Comparison of ENCODE assay signal across 26 cellular contexts in the genomic region with DNA sequence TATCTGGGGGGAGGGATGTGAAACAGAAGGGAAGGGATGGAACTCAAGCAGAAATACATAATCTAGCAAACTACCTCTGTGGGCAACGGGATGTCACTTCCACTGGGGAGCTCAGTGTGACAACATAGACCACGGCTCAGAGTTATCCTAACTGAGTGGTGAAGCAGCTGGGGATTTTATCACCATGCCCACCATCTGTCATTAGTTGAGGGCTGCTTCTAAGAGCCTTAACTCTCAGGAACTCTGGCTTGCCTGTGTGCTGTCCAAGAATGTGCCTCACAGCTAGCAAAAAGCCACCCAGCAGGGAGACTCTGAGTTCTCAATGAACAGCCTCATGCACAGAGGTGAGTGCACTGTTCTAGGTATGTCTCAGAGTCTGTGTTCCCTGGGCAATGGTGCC.
"Had no signal": no experiment of that assay in that cellular context is flagged by ENCODE, and none has a peak within 500 bp of the region (broad histone marks: within the 10 kb centered on the region; RNA-seq: fewer than 3 reads in every experiment).

No MANE protein-coding gene starts in this region.

- H3K36me3 ChIP-seq: brain microvascular endothelial cell, neutrophil, ovary, right lobe of liver, stomach, suprapubic skin, tibial artery, upper lobe of right lung had no signal

- DNase-seq: activated CD4-positive, alpha-beta memory T cell treated with anti-CD3 and anti-CD28 coated beads for 36 hours; activated CD4-positive, alpha-beta T cell treated with anti-CD3 and anti-CD28 coated beads, Interleukin-2, amount 10 ng/mL, durations not matched to agents 24 days and 14 days; activated CD4-positive, CD25-positive, alpha-beta regulatory T cell treated with anti-CD3 and anti-CD28 coated beads, Interleukin-2, amount 50 U/mL, for 72 hours; activated CD8-positive, alpha-beta memory T cell treated with anti-CD3 and anti-CD28 coated beads, Interleukin-2, amount 50 U/mL, for 4 hours; activated gamma-delta T cell; activated naive CD4-positive, alpha-beta T cell treated with anti-CD3 and anti-CD28 coated beads, Interleukin-2, amount 50 U/mL, for 16 hours; activated T-cell treated with anti-CD3 and anti-CD28 coated beads, Interleukin-2, amount 50 U/mL, for 1 hour; amniotic stem cell; brain microvascular endothelial cell; caudate nucleus; cortex of kidney; effector memory CD8-positive, alpha-beta T cell; erythroblast; head of caudate nucleus; hypothalamus; left ventricle myocardium superior; mammary epithelial cell; ovary; right lobe of liver; stimulated activated CD4-positive, alpha-beta T cell treated with anti-CD3 and anti-CD28 coated beads, Interleukin-2, amount 100 ng/mL, for 48 hours; stomach; T-helper 1 cell; tibial artery; upper lobe of right lung had no signal

- H3K9me3 ChIP-seq: neutrophil, ovary, right lobe of liver, suprapubic skin, tibial artery, upper lobe of right lung had no signal

- H3K4me3 ChIP-seq: ovary, right lobe of liver, stomach, suprapubic skin, tibial artery, upper lobe of right lung had no signal

- H3K27me3 ChIP-seq: brain microvascular endothelial cell, neutrophil, ovary, right lobe of liver, stomach, suprapubic skin, tibial artery, upper lobe of right lung had no signal

- H3K4me1 ChIP-seq: right lobe of liver, stomach, tibial artery, upper lobe of right lung had no signal

- H3K27ac ChIP-seq: brain microvascular endothelial cell, neutrophil, ovary, right lobe of liver, stomach, suprapubic skin, tibial artery, upper lobe of right lung had no signal
